Comparison of ENCODE assay signal across 8 cellular contexts in genomic region chr7:128833148-128833938, GRCh38. TPM values are rescaled to one million over a fixed set of nuclear protein-coding genes. Genes with fewer than 3 reads are reported as not detected.
DNase-seq lines count a peak whose midpoint lies in the region; ATAC-seq and TF ChIP-seq lines count a peak whose summit lies in the region.

No MANE protein-coding gene starts in this region.

- H3K4me3 Mint-ChIP-seq in activated CD8-positive, alpha-beta memory T cell treated with anti-CD3 and anti-CD28 coated beads, Interleukin-2, amount 10 ng/mL, durations not matched to agents 7 days and 5 days, result no peak overlapping the region
- H3K4me3 Mint-ChIP-seq in CD4-positive, alpha-beta T cell, result no peak overlapping the region

- TF ChIP-seq CTCF in CD4-positive, alpha-beta T cell (IDR thresholded peaks at IDR 0.05), result no peak

- peaks cover 37% of the 10 kb centered on the region for H3K27me3 Mint-ChIP-seq in activated CD8-positive, alpha-beta memory T cell treated with anti-CD3 and anti-CD28 coated beads, Interleukin-2, amount 10 ng/mL, durations not matched to agents 7 days and 5 days
- H3K27me3 Mint-ChIP-seq in CD4-positive, alpha-beta T cell, result peaks cover 24% of the 10 kb centered on the region

- peak; percentile 21 for ATAC-seq in esophagus mucosa
- ATAC-seq in activated CD8-positive, alpha-beta memory T cell treated with anti-CD3 and anti-CD28 coated beads, Interleukin-2, amount 10 ng/mL, durations not matched to agents 7 days and 5 days, result no peak
- ATAC-seq in CD4-positive, alpha-beta T cell (ENCODE audit: poor library complexity), result no peak

- no peaks in the 10 kb centered on the region for H3K9me3 ChIP-seq in CD4-positive, alpha-beta T cell (ENCODE audit: control insufficient read depth, low read length)

- intact Hi-C loops in CD4-positive, alpha-beta T cell (cut with DNase I, micrococcal nuclease), result no loop called here

- H3K4me1 Mint-ChIP-seq in activated CD8-positive, alpha-beta memory T cell treated with anti-CD3 and anti-CD28 coated beads, Interleukin-2, amount 10 ng/mL, durations not matched to agents 7 days and 5 days, result peaks cover 9% of the 10 kb centered on the region
- peaks cover 13% of the 10 kb centered on the region for H3K4me1 Mint-ChIP-seq in CD4-positive, alpha-beta T cell (ENCODE audit: low read depth)

- H3K9me3 Mint-ChIP-seq in activated CD8-positive, alpha-beta memory T cell treated with anti-CD3 and anti-CD28 coated beads, Interleukin-2, amount 10 ng/mL, durations not matched to agents 7 days and 5 days (ENCODE audit: low read depth), result no peaks in the 10 kb centered on the region
- H3K9me3 Mint-ChIP-seq in CD4-positive, alpha-beta T cell, result no peaks in the 10 kb centered on the region

- H3K27me3 ChIP-seq in CD4-positive, alpha-beta T cell (ENCODE audit: control insufficient read depth, insufficient read depth, low read length), result peaks cover 38% of the 10 kb centered on the region

- H3K27ac ChIP-seq in CD4-positive, alpha-beta T cell (ENCODE audit: low read depth, low read length), result no peak overlapping the region

- H3K36me3 Mint-ChIP-seq in activated CD8-positive, alpha-beta memory T cell treated with anti-CD3 and anti-CD28 coated beads, Interleukin-2, amount 10 ng/mL, durations not matched to agents 7 days and 5 days, result no peaks in the 10 kb centered on the region
- no peaks in the 10 kb centered on the region for H3K36me3 Mint-ChIP-seq in CD4-positive, alpha-beta T cell (ENCODE audit: low read depth)

- CTCF ChIA-PET in activated CD8-positive, alpha-beta memory T cell treated with anti-CD3 and anti-CD28 coated beads, Interleukin-2, amount 10 ng/mL, durations not matched to agents 7 days and 5 days (lab: Charles Lee), result interaction anchor here (1.6 to 3.1 kb wide), 3 partner anchors 8 to 50 kb away, joined by 5 to 13 read pairs (median 8); no protein-coding TSS in a partner anchor
- CTCF ChIA-PET in CD4-positive, alpha-beta T cell (lab: Charles Lee), result interaction anchor here (1.4 kb wide), 1 partner anchor 50 kb away, joined by 3 read pairs; no protein-coding TSS in a partner anchor

- POLR2A ChIA-PET in CD4-positive, alpha-beta T cell (lab: Charles Lee), result interaction anchor here (1.8 kb wide), 1 partner anchor 392 kb away, joined by 5 read pairs; the partner anchor contains the start of gene AHCYL2

- H3K27ac Mint-ChIP-seq in activated CD8-positive, alpha-beta memory T cell treated with anti-CD3 and anti-CD28 coated beads, Interleukin-2, amount 10 ng/mL, durations not matched to agents 7 days and 5 days, result no peak overlapping the region
- H3K27ac Mint-ChIP-seq in CD4-positive, alpha-beta T cell, result no peak overlapping the region

- DNase-seq in Ammon's horn (ENCODE audit: low spot score) (peak; percentile 83), NCI-H2227 treated with DMSO at 0.1 percent for 48 hours (lab: John Stamatoyannopoulos, UW) (peak; percentile 30), myocyte (ENCODE audit: low read depth) (peak; percentile 100), DMS153 treated with DMSO at 0.1 percent for 48 hours (lab: John Stamatoyannopoulos, UW; ENCODE audit: unreplicated experiment) (no peak), 8988T (no peak)
- no peak for DNase-seq in activated CD8-positive, alpha-beta memory T cell treated with anti-CD3 and anti-CD28 coated beads, Interleukin-2, amount 10 ng/mL, durations not matched to agents 7 days and 5 days
- no peak for DNase-seq in CD4-positive, alpha-beta T cell

RNA-seq across cellular contexts. Expression of gene FLNC, which starts 3.1 kb away (rescaled TPM):
- total RNA-seq in esophagus mucosa, result 2.0 TPM
- 703 and 1,085 TPM in 2 replicates for total RNA-seq in myocyte
- 401 TPM for polyA plus RNA-seq in myocyte (2012)
- not detected for total RNA-seq in activated CD8-positive, alpha-beta memory T cell treated with anti-CD3 and anti-CD28 coated beads, Interleukin-2, amount 10 ng/mL, durations not matched to agents 7 days and 5 days
- total RNA-seq in CD4-positive, alpha-beta T cell, result under 1 TPM; 0.06 to 0.08 TPM

RNA-seq across cellular contexts. Expression of gene ATP6V1F, which starts 29.3 kb away (rescaled TPM):
- 193 TPM for total RNA-seq in esophagus mucosa
- 172 and 222 TPM in 2 replicates for total RNA-seq in myocyte
- 468 TPM for polyA plus RNA-seq in myocyte (2012)
- total RNA-seq in activated CD8-positive, alpha-beta memory T cell treated with anti-CD3 and anti-CD28 coated beads, Interleukin-2, amount 10 ng/mL, durations not matched to agents 7 days and 5 days, result 100 to 1,000 TPM; 127 to 158 TPM
- total RNA-seq in CD4-positive, alpha-beta T cell, result 10 to 100 TPM; 49.6 to 54.3 TPM

RNA-seq across cellular contexts. Expression of gene CCDC136, which starts 41.6 kb away (rescaled TPM):
- total RNA-seq in esophagus mucosa, result 0.76 TPM
- total RNA-seq in myocyte, result 4.6 and 5.0 TPM in 2 replicates
- 5.3 TPM for polyA plus RNA-seq in myocyte (2012)
- total RNA-seq in activated CD8-positive, alpha-beta memory T cell treated with anti-CD3 and anti-CD28 coated beads, Interleukin-2, amount 10 ng/mL, durations not matched to agents 7 days and 5 days, result 1 to 10 TPM; 4.4 to 5.8 TPM
- 1 to 10 TPM; 4.5 to 4.9 TPM for total RNA-seq in CD4-positive, alpha-beta T cell

RNA-seq across cellular contexts. Expression of gene OPN1SW, which starts 57.7 kb away (rescaled TPM):
- total RNA-seq in esophagus mucosa (not detected), myocyte (2.8 and 3.4 TPM in 2 replicates)
- 4.0 TPM for polyA plus RNA-seq in myocyte (2012)
- not detected for total RNA-seq in activated CD8-positive, alpha-beta memory T cell treated with anti-CD3 and anti-CD28 coated beads, Interleukin-2, amount 10 ng/mL, durations not matched to agents 7 days and 5 days
- not detected for total RNA-seq in CD4-positive, alpha-beta T cell

Comparison
In these comparisons a context has a peak if more than half of its experiments do, and no peak if none do; other contexts are left out.
1. DNase-seq: peak in Ammon's horn (single experiment), NCI-H2227 treated with DMSO at 0.1 percent for 48 hours (single experiment) and myocyte (single experiment); none in activated CD8-positive, alpha-beta memory T cell treated with anti-CD3 and anti-CD28 coated beads, Interleukin-2, amount 10 ng/mL, durations not matched to agents 7 days and 5 days (single experiment), CD4-positive, alpha-beta T cell (0 of 10), DMS153 treated with DMSO at 0.1 percent for 48 hours (single experiment) and 8988T (single experiment).
2. RNA of gene FLNC, which starts 3.1 kb away (total RNA-seq): 703 to 1,085 TPM in myocyte; 2.0 TPM in esophagus mucosa (single experiment), 0.06 to 0.08 TPM in CD4-positive, alpha-beta T cell and not detected in activated CD8-positive, alpha-beta memory T cell treated with anti-CD3 and anti-CD28 coated beads, Interleukin-2, amount 10 ng/mL, durations not matched to agents 7 days and 5 days; every median in the first group is over 100 times any median in the second.